8 cellular contexts compared by ENCODE assay signal in the genomic region with DNA sequence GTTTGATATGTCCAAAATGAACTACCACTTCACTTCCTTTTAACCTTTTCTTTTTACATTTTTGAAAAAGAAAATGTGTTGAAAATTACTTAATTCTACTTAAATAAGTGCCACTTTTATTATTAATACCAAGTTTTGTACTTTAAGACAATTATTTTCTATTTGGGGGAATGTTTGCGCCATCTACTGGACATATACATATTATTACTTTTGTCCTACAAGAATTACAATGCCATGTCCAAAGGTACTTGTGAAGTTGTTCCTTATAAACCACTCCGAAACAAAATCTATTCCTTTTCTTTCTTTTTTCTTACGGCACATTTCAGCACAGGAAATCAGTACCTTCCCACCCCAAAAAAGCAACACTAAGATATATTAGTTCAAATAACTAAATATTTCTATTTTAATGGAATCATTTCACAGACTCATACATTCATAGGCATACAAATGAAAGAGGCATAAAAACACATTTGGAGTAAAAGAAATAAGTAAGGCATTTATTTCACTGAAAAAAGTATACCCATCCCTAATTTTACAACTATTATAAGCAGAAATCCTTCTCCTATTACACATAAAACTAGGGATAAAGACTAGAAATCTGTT.
DNase-seq lines count a peak whose midpoint lies in the region; ATAC-seq, FAIRE-seq and TF ChIP-seq lines count a peak whose summit lies in the region.

No MANE protein-coding gene starts in this region.

- H3K4me3 Mint-ChIP-seq in astrocyte (ENCODE audit: unreplicated experiment), result no peak overlapping the region
- H3K4me3 Mint-ChIP-seq in activated T-cell treated with anti-CD3 and anti-CD28 coated beads, Interleukin-2, amount 50 U/mL, for 72 hours, result no peak overlapping the region

- no peak overlapping the region for H3K27ac Mint-ChIP-seq in astrocyte (ENCODE audit: unreplicated experiment)
- no peak overlapping the region for H3K27ac Mint-ChIP-seq in activated T-cell treated with anti-CD3 and anti-CD28 coated beads, Interleukin-2, amount 50 U/mL, for 72 hours

- H4K20me1 ChIP-seq in astrocyte (ENCODE audit: insufficient read depth, low read length), result no peaks in the 10 kb centered on the region

- H3K27me3 ChIP-seq in astrocyte (ENCODE audit: insufficient read depth, low read length), result no peaks in the 10 kb centered on the region

- H3K36me3 Mint-ChIP-seq in astrocyte (ENCODE audit: low read depth, unreplicated experiment), result no peaks in the 10 kb centered on the region
- H3K36me3 Mint-ChIP-seq in activated T-cell treated with anti-CD3 and anti-CD28 coated beads, Interleukin-2, amount 50 U/mL, for 72 hours (ENCODE audit: insufficient read depth in 2 of 2), result no peaks in the 10 kb centered on the region

- ATAC-seq in left lobe of liver (peak; percentile 69), esophagus mucosa (no peak)
- ATAC-seq in activated T-cell treated with anti-CD3 and anti-CD28 coated beads, Interleukin-2, amount 50 U/mL, for 72 hours (replicated peaks in 1 of 2), result no peak

- no peak overlapping the region for H3K4me3 ChIP-seq in astrocyte (ENCODE audit: insufficient read depth, low read depth, low read length)

- H3K79me2 ChIP-seq in astrocyte (ENCODE audit: insufficient read depth, low read length), result no peaks in the 10 kb centered on the region

- DNase-seq in SIG-M5 treated with dmso at 0.1 percent for 504 hours (lab: John Stamatoyannopoulos, UW; ENCODE audit: unreplicated experiment) (peak; percentile 15), SIG-M5 (lab: John Stamatoyannopoulos, UW) (no peak), NCI-H146 treated with DMSO at 0.1 percent for 48 hours (lab: John Stamatoyannopoulos, UW; ENCODE audit: unreplicated experiment) (peak; percentile 18), astrocyte (ENCODE audit: low read depth) (peak; percentile 14), left lobe of liver (ENCODE audit: low spot score) (no peak), MV-4-11 (lab: John Stamatoyannopoulos, UW) (no peak)
- DNase-seq in activated T-cell treated with anti-CD3 and anti-CD28 coated beads, Interleukin-2, amount 50 U/mL, for 72 hours, result no peak

- no peaks in the 10 kb centered on the region for H3K9me3 Mint-ChIP-seq in astrocyte (ENCODE audit: unreplicated experiment)
- H3K9me3 Mint-ChIP-seq in activated T-cell treated with anti-CD3 and anti-CD28 coated beads, Interleukin-2, amount 50 U/mL, for 72 hours, result no peaks in the 10 kb centered on the region

- peak; percentile 45 for TF ChIP-seq CTCF in astrocyte (IDR thresholded peaks at IDR 0.05; ENCODE audit: insufficient read depth, low read depth, low read length)

- no peaks in the 10 kb centered on the region for H3K4me1 Mint-ChIP-seq in astrocyte (ENCODE audit: low read depth, unreplicated experiment)
- H3K4me1 Mint-ChIP-seq in activated T-cell treated with anti-CD3 and anti-CD28 coated beads, Interleukin-2, amount 50 U/mL, for 72 hours (ENCODE audit: low read depth), result no peaks in the 10 kb centered on the region

- H3K27me3 Mint-ChIP-seq in astrocyte (ENCODE audit: low read depth, unreplicated experiment), result no peaks in the 10 kb centered on the region
- H3K27me3 Mint-ChIP-seq in activated T-cell treated with anti-CD3 and anti-CD28 coated beads, Interleukin-2, amount 50 U/mL, for 72 hours (ENCODE audit: low read depth), result no peaks in the 10 kb centered on the region

- no peak overlapping the region for H2AFZ ChIP-seq in astrocyte (ENCODE audit: low read depth, low read length)

- no peaks in the 10 kb centered on the region for H3K4me1 ChIP-seq in astrocyte (ENCODE audit: insufficient read depth, low read length)

- H3K4me2 ChIP-seq in astrocyte (ENCODE audit: low read length), result no peak overlapping the region

- no peak for FAIRE-seq in astrocyte (lab: Jason Lieb, UNC)

- no peak overlapping the region for H3K9ac ChIP-seq in astrocyte (ENCODE audit: low read length)

- no peak overlapping the region for H3K27ac ChIP-seq in astrocyte (ENCODE audit: low read depth, low read length)

- H3K9me3 ChIP-seq in astrocyte (ENCODE audit: insufficient read depth, low read depth, low read length), result no peaks in the 10 kb centered on the region

- H3K36me3 ChIP-seq in astrocyte (ENCODE audit: insufficient read depth, low read length), result no peaks in the 10 kb centered on the region

Comparison
In these comparisons a context has a peak if more than half of its experiments do, and no peak if none do; other contexts are left out.
1. DNase-seq: peak in SIG-M5 treated with dmso at 0.1 percent for 504 hours (single experiment), NCI-H146 treated with DMSO at 0.1 percent for 48 hours (single experiment) and astrocyte (single experiment); none in SIG-M5 (single experiment), left lobe of liver (single experiment), activated T-cell treated with anti-CD3 and anti-CD28 coated beads, Interleukin-2, amount 50 U/mL, for 72 hours (0 of 2) and MV-4-11 (single experiment).